In genomic region chr16:73037845-73038570, GRCh38 we compare ENCODE assay signal across 1 cellular context.
TF ChIP-seq lines count a peak whose summit lies in the region.

No MANE protein-coding gene starts in this region.

TF ChIP-seq in HepG2, 621 proteins besides CTCF, POLR2A, EP300 and RAD21 (continued from another document and continues in another):
- TF ChIP-seq ZHX2 (IDR thresholded peaks at IDR 0.05; ENCODE audit: low read depth) (0 out of 2 replicates have a peak, but pooled peaks have one; percentile 17), ZHX2 (CRISPR knock-in tag; IDR thresholded peaks at IDR 0.05; ENCODE audit: borderline replicate concordance) (no peak), GLI4 (CRISPR knock-in tag; IDR thresholded peaks at IDR 0.05; ENCODE audit: borderline replicate concordance) (no peak), NCOR1 (IDR thresholded peaks at IDR 0.05; ENCODE audit: borderline replicate concordance, low read length) (peak; percentile 99), ZNF335 (CRISPR knock-in tag; IDR thresholded peaks at IDR 0.05) (no peak), DDIT3 (CRISPR knock-in tag; IDR thresholded peaks at IDR 0.05) (no peak), POLR2AphosphoS5 (IDR thresholded peaks at IDR 0.05; ENCODE audit: low read depth, low read length) (no peak), ZNF7 (CRISPR knock-in tag; IDR thresholded peaks at IDR 0.05) (peak; percentile 96), PHF21A (CRISPR knock-in tag; IDR thresholded peaks at IDR 0.05) (peak; percentile 96), SETDB1 (CRISPR knock-in tag; IDR thresholded peaks at IDR 0.05; ENCODE audit: borderline replicate concordance) (no peak), SP5 (CRISPR knock-in tag; IDR thresholded peaks at IDR 0.05; ENCODE audit: borderline replicate concordance, low read depth) (0 out of 2 replicates have a peak, but pooled peaks have one; percentile 20), SAFB2 (CRISPR knock-in tag; IDR thresholded peaks at IDR 0.05; ENCODE audit: borderline replicate concordance, low read depth) (no peak), CENPT (CRISPR knock-in tag; IDR thresholded peaks at IDR 0.05; ENCODE audit: low read depth) (no peak), ZBTB14 (CRISPR knock-in tag; IDR thresholded peaks at IDR 0.05) (no peak), AKAP8 (CRISPR knock-in tag; IDR thresholded peaks at IDR 0.05) (no peak), TBL1XR1 (IDR thresholded peaks at IDR 0.05; ENCODE audit: borderline replicate concordance, low read length, partially characterized antibody) (no peak), KAT7 (CRISPR knock-in tag; IDR thresholded peaks at IDR 0.05; ENCODE audit: borderline replicate concordance) (no peak; the same call in 1 of the 2 replicates), PAWR (CRISPR knock-in tag; IDR thresholded peaks at IDR 0.05; ENCODE audit: borderline replicate concordance) (no peak), HDAC2 (CRISPR knock-in tag; IDR thresholded peaks at IDR 0.05) (peak; percentile 84; the same call in 1 of the 2 replicates), ZNF660 (CRISPR knock-in tag; IDR thresholded peaks at IDR 0.05; ENCODE audit: borderline replicate concordance, low read depth) (no peak), TCF7L2 (IDR thresholded peaks at IDR 0.05; ENCODE audit: low read depth, low read length) (no peak), MED8 (CRISPR knock-in tag; IDR thresholded peaks at IDR 0.05; ENCODE audit: insufficient replicate concordance) (peak; percentile 79), FOXC1 (CRISPR knock-in tag; IDR thresholded peaks at IDR 0.05; ENCODE audit: borderline replicate concordance) (no peak), ZNF24 (IDR thresholded peaks at IDR 0.05) (no peak), DNMT3B (CRISPR knock-in tag; conservative IDR thresholded peaks at IDR 0.05) (no peak), RARA (CRISPR knock-in tag; IDR thresholded peaks at IDR 0.05) (peak; percentile 84), HNF4A (CRISPR knock-in tag; IDR thresholded peaks at IDR 0.05) (peak; percentile 99), RARG (CRISPR knock-in tag; IDR thresholded peaks at IDR 0.05; ENCODE audit: low read depth) (no peak), ZSCAN21 (CRISPR knock-in tag; IDR thresholded peaks at IDR 0.05; ENCODE audit: borderline replicate concordance) (no peak), ETV5 (CRISPR knock-in tag; IDR thresholded peaks at IDR 0.05; ENCODE audit: borderline replicate concordance) (no peak), SKI (IDR thresholded peaks at IDR 0.05; ENCODE audit: partially characterized antibody) (peak; percentile 30), ZSCAN5A (CRISPR knock-in tag; IDR thresholded peaks at IDR 0.05; ENCODE audit: borderline replicate concordance) (peak; percentile 32; the same call in 1 of the 2 replicates), GZF1 (CRISPR knock-in tag; IDR thresholded peaks at IDR 0.05) (no peak), KDM1A (CRISPR knock-in tag; IDR thresholded peaks at IDR 0.05) (no peak), JUN (CRISPR knock-in tag; IDR thresholded peaks at IDR 0.05) (0 out of 2 replicates have a peak, but pooled peaks have one; percentile 46), PITX1 (CRISPR knock-in tag; IDR thresholded peaks at IDR 0.05) (peak; percentile 94), TFDP1 (CRISPR knock-in tag; IDR thresholded peaks at IDR 0.05; ENCODE audit: borderline replicate concordance) (no peak; the same call in 1 of the 2 replicates), ZFX (CRISPR knock-in tag; IDR thresholded peaks at IDR 0.05; ENCODE audit: low read depth) (0 out of 2 replicates have a peak, but pooled peaks have one; percentile 44), KMT2A (CRISPR knock-in tag; IDR thresholded peaks at IDR 0.05) (peak; percentile 26; the same call in 1 of the 2 replicates), CSRNP1 (CRISPR knock-in tag; IDR thresholded peaks at IDR 0.05) (0 out of 2 replicates have a peak, but pooled peaks have one; percentile 55), REXO4 (CRISPR knock-in tag; IDR thresholded peaks at IDR 0.05; ENCODE audit: borderline replicate concordance) (no peak)
- TF ChIP-seq, protein P1, sequence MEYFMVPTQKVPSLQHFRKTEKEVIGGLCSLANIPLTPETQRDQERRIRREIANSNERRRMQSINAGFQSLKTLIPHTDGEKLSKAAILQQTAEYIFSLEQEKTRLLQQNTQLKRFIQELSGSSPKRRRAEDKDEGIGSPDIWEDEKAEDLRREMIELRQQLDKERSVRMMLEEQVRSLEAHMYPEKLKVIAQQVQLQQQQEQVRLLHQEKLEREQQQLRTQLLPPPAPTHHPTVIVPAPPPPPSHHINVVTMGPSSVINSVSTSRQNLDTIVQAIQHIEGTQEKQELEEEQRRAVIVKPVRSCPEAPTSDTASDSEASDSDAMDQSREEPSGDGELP (IDR thresholded peaks at IDR 0.05; ENCODE audit: borderline replicate concordance, low read depth), result peak; percentile 91
- TF ChIP-seq, protein P2, sequence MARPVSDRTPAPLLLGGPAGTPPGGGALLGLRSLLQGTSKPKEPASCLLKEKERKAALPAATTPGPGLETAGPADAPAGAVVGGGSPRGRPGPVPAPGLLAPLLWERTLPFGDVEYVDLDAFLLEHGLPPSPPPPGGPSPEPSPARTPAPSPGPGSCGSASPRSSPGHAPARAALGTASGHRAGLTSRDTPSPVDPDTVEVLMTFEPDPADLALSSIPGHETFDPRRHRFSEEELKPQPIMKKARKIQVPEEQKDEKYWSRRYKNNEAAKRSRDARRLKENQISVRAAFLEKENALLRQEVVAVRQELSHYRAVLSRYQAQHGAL (CRISPR knock-in tag; IDR thresholded peaks at IDR 0.05; ENCODE audit: not compliant biosample characterization), result no peak
- TF ChIP-seq, protein P3, sequence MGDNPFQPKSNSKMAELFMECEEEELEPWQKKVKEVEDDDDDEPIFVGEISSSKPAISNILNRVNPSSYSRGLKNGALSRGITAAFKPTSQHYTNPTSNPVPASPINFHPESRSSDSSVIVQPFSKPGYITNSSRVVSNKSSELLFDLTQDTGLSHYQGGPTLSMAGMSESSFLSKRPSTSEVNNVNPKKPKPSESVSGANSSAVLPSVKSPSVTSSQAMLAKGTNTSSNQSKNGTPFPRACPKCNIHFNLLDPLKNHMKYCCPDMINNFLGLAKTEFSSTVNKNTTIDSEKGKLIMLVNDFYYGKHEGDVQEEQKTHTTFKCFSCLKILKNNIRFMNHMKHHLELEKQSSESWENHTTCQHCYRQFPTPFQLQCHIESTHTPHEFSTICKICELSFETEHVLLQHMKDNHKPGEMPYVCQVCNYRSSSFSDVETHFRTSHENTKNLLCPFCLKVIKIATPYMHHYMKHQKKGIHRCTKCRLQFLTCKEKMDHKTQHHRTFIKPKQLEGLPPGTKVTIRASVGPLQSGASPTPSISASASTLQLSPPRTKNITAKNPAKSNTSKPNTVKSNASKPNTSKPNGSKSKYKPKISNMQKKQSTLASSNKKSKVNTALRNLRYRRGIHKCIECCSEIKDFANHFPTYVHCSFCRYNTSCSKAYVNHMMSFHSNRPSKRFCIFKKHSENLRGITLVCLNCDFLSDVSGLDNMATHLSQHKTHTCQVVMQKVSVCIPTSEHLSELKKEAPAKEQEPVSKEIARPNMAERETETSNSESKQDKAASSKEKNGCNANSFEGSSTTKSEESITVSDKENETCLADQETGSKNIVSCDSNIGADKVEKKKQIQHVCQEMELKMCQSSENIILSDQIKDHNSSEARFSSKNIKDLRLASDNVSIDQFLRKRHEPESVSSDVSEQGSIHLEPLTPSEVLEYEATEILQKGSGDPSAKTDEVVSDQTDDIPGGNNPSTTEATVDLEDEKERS (CRISPR knock-in tag; IDR thresholded peaks at IDR 0.05), result no peak
- TF ChIP-seq, protein P4, sequence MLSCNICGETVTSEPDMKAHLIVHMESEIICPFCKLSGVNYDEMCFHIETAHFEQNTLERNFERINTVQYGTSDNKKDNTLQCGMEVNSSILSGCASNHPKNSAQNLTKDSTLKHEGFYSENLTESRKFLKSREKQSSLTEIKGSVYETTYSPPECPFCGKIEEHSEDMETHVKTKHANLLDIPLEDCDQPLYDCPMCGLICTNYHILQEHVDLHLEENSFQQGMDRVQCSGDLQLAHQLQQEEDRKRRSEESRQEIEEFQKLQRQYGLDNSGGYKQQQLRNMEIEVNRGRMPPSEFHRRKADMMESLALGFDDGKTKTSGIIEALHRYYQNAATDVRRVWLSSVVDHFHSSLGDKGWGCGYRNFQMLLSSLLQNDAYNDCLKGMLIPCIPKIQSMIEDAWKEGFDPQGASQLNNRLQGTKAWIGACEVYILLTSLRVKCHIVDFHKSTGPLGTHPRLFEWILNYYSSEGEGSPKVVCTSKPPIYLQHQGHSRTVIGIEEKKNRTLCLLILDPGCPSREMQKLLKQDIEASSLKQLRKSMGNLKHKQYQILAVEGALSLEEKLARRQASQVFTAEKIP (CRISPR knock-in tag; IDR thresholded peaks at IDR 0.05; ENCODE audit: borderline replicate concordance), result no peak
- TF ChIP-seq, protein P5, sequence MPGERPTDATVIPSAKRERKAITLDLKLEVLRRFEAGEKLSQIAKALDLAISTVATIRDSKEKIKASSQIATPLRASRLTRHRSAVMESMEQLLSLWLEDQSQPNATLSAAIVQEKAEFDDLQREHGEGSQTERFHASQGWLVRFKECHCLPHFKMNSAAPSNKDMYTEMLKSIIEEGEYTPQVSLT (CRISPR knock-in tag; IDR thresholded peaks at IDR 0.05; ENCODE audit: borderline replicate concordance, low read depth), result no peak
